Comparison of ENCODE assay signal across 26 cellular contexts in the genomic region with DNA sequence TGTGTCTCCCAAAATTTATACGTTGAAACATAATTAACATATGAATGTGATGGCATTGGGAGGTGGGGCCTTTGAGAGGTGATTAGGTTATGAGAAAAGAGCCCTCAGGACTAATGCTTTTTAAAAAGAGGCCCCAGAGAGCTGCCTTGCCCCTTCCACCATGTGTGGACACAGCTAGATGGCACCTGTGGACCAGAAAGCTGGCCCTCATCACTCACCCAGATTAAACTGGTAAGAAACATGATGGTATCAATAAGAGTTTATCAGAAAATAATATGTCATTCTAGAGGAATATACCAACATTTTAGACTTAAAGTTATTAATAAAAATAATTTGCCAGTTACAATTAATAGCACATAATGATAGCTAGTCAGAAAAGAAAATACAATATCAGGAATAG.
"Had no signal": no experiment of that assay in that cellular context is flagged by ENCODE, and none has a peak within 500 bp of the region (broad histone marks: within the 10 kb centered on the region; RNA-seq: fewer than 3 reads in every experiment).

No MANE protein-coding gene starts in this region.

- H3K27me3 Mint-ChIP-seq: progenitor cell of endocrine pancreas had no signal

- H3K36me3 ChIP-seq: neural progenitor cell, ovary, right lobe of liver, sigmoid colon, stomach, thoracic aorta, thyroid gland, tibial nerve, upper lobe of left lung, vagina had no signal

- H3K9me3 ChIP-seq: ovary, psoas muscle, right lobe of liver, sigmoid colon, stomach, thoracic aorta, thyroid gland, tibial nerve, upper lobe of left lung, vagina had no signal

- H3K79me2 ChIP-seq: parathyroid adenoma had no signal

- ATAC-seq: psoas muscle; right cardiac atrium; right lobe of liver; stimulated activated effector memory CD8-positive, alpha-beta T cell treated with anti-CD3 and anti-CD28 coated beads, Interleukin-12 subunit alpha, Interleukin-12 subunit beta, amount 100 ng/mL, for 72 hours; stimulated activated naive B cell treated with anti-CD40 and anti-IgM and Interleukin-4, amounts not matched to agents 10 μg/mL and 1 μg/mL and 100 μg/mL, for 72 hours had no signal

- H3K27ac ChIP-seq: neural progenitor cell, ovary, parathyroid adenoma, psoas muscle, right lobe of liver, sigmoid colon, stomach, thoracic aorta, thyroid gland, tibial nerve, upper lobe of left lung, vagina had no signal

- H3K4me3 ChIP-seq: neural progenitor cell, ovary, psoas muscle, right lobe of liver, sigmoid colon, stomach, thoracic aorta, thyroid gland, tibial nerve, upper lobe of left lung, vagina had no signal

- H3K4me1 ChIP-seq: neural progenitor cell, psoas muscle, right lobe of liver, sigmoid colon, stomach, thyroid gland, tibial nerve, upper lobe of left lung, vagina had no signal

- H3K4me1 Mint-ChIP-seq: neural progenitor cell; stimulated activated effector memory CD8-positive, alpha-beta T cell treated with anti-CD3 and anti-CD28 coated beads, Interleukin-12 subunit alpha, Interleukin-12 subunit beta, amount 100 ng/mL, for 72 hours; stimulated activated naive B cell treated with anti-CD40 and anti-IgM and Interleukin-4, amounts not matched to agents 10 μg/mL and 1 μg/mL and 100 μg/mL, for 72 hours had no signal

- H3K36me3 Mint-ChIP-seq: neural progenitor cell had no signal

- H3K9me3 Mint-ChIP-seq: nephron; neural progenitor cell; stimulated activated effector memory CD8-positive, alpha-beta T cell treated with anti-CD3 and anti-CD28 coated beads, Interleukin-12 subunit alpha, Interleukin-12 subunit beta, amount 100 ng/mL, for 72 hours had no signal

- H3K27me3 ChIP-seq: neural progenitor cell, ovary, right lobe of liver, sigmoid colon, stomach, thyroid gland, tibial nerve, upper lobe of left lung, vagina had no signal

- DNase-seq: occipital lobe; ovary; psoas muscle; right cardiac atrium; right lobe of liver; sigmoid colon; small intestine; stimulated activated CD4-positive, alpha-beta T cell treated with anti-CD3 and anti-CD28 coated beads, Interleukin-15, amount 100 ng/mL, for 24 hours; stimulated activated CD4-positive, alpha-beta T cell treated with anti-CD3 and anti-CD28 coated beads, Interleukin-2, amount 100 ng/mL, for 24 hours; stimulated activated CD4-positive, alpha-beta T cell treated with anti-CD3 and anti-CD28 coated beads, Interleukin-2, amount 100 ng/mL, for 48 hours; stimulated activated CD4-positive, alpha-beta T cell treated with anti-CD3 and anti-CD28 coated beads, Interleukin-4, amount 100 ng/mL, for 24 hours; stimulated activated naive B cell treated with anti-CD40 and anti-IgM and Interleukin-4, amounts not matched to agents 10 μg/mL and 1 μg/mL and 100 μg/mL, for 72 hours; stimulated activated naive CD4-positive, alpha-beta T cell treated with Interleukin-2 at 50 U/mL for 16 hours; stomach; thyroid gland; trophoblast cell; upper lobe of left lung had no signal

- H2AFZ ChIP-seq: neural progenitor cell, parathyroid adenoma had no signal

- H3K27ac Mint-ChIP-seq: nephron; neural progenitor cell; progenitor cell of endocrine pancreas; stimulated activated effector memory CD8-positive, alpha-beta T cell treated with anti-CD3 and anti-CD28 coated beads, Interleukin-12 subunit alpha, Interleukin-12 subunit beta, amount 100 ng/mL, for 72 hours; stimulated activated naive B cell treated with anti-CD40 and anti-IgM and Interleukin-4, amounts not matched to agents 10 μg/mL and 1 μg/mL and 100 μg/mL, for 72 hours; stimulated activated naive CD8-positive, alpha-beta T cell treated with anti-CD3 and anti-CD28 coated beads, Interleukin-15, Interleukin-2, amounts not matched to agents 100 ng/mL and 50 ng/mL, for 24 hours had no signal

- H3K4me3 Mint-ChIP-seq: nephron; neural progenitor cell; stimulated activated effector memory CD8-positive, alpha-beta T cell treated with anti-CD3 and anti-CD28 coated beads, Interleukin-12 subunit alpha, Interleukin-12 subunit beta, amount 100 ng/mL, for 72 hours; stimulated activated naive B cell treated with anti-CD40 and anti-IgM and Interleukin-4, amounts not matched to agents 10 μg/mL and 1 μg/mL and 100 μg/mL, for 72 hours; stimulated activated naive CD8-positive, alpha-beta T cell treated with anti-CD3 and anti-CD28 coated beads, Interleukin-15, Interleukin-2, amounts not matched to agents 100 ng/mL and 50 ng/mL, for 24 hours had no signal

- H3K9ac ChIP-seq: neural progenitor cell, parathyroid adenoma had no signal

- H3K4me2 ChIP-seq: neural progenitor cell had no signal
